17 cellular contexts compared by ENCODE assay signal in the genomic region with DNA sequence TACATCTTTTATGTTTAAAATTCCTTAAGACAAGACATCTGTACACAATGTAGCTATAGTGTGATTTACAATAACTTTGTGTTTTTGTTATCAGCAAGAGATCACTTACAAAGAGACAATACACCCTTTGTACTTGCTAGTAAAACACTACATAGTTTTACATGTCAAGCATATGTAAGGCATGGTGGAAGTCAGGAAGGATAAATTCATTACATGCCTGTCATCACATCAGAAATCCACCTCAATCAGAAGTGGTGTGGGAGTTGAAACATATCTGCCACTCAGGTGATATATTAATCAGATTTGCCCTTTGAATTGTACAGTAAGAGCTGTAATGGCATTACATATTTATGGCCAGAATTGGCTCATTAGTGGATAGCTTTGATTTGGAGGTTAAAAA.
A peak's percentile ranks its signal among the peaks of the same experiment; 100 is the strongest.
DNase-seq lines count a peak whose midpoint lies in the region; ATAC-seq, FAIRE-seq and TF ChIP-seq lines count a peak whose summit lies in the region.
"Had no signal": no experiment of that assay in that cellular context is flagged by ENCODE, and none has a peak within 500 bp of the region (broad histone marks: within the 10 kb centered on the region; RNA-seq: fewer than 3 reads in every experiment).

No MANE protein-coding gene starts in this region.

- CTCF ChIA-PET in HepG2 (lab: Yijun Ruan, JAX; ENCODE audit: low intra/inter-chr PET ratio, low total read pairs), result no interaction called here
- CTCF ChIA-PET in activated CD8-positive, alpha-beta memory T cell treated with anti-CD3 and anti-CD28 coated beads, Interleukin-2, amount 10 ng/mL, durations not matched to agents 7 days and 5 days (lab: Charles Lee), result interaction anchor here (1.2 kb wide), 1 partner anchor 10 kb away, joined by 3 read pairs; no protein-coding TSS in a partner anchor

- H3K4me1 ChIP-seq in HepG2 (ENCODE audit: insufficient read depth, low read length) (peaks cover 26% of the 10 kb centered on the region), right lobe of liver (no peaks in the 10 kb centered on the region), transverse colon (peaks cover 6 to 79% (median 24%) of the 10 kb centered on the region in 4 donors)

- H4K20me1 ChIP-seq in HepG2 (ENCODE audit: insufficient read depth, low read length), result no peaks in the 10 kb centered on the region; the same call in 1 of the 2 replicates

- TF ChIP-seq EP300 in HepG2 (IDR thresholded peaks at IDR 0.05; ENCODE audit: low read depth in 2 of 2, low read length in 2 of 2) (no peak), HepG2 (CRISPR knock-in tag; IDR thresholded peaks at IDR 0.05; ENCODE audit: borderline replicate concordance) (no peak), transverse colon (IDR thresholded peaks at IDR 0.05; ENCODE audit: low read depth) (no peak)

- BruUV-seq in HepG2 (replicated peaks; lab: Mats Ljungman, UMichigan), result no TSS peak

- H3K9me3 ChIP-seq in HepG2 (ENCODE audit: low read length) (no peaks in the 10 kb centered on the region), right lobe of liver (no peaks in the 10 kb centered on the region), transverse colon (no peaks in the 10 kb centered on the region)
- H3K9me3 ChIP-seq: stomach had no signal

- no peaks in the 10 kb centered on the region for H3K27me3 ChIP-seq in HepG2 (ENCODE audit: control insufficient read depth in 1 of 2, insufficient read depth in 2 of 2, low read length in 2 of 2)
- H3K27me3 ChIP-seq in right lobe of liver, result no peaks in the 10 kb centered on the region
- H3K27me3 ChIP-seq in transverse colon, result no peaks in the 10 kb centered on the region
- H3K27me3 ChIP-seq: foreskin keratinocyte, stomach had no signal

- in situ Hi-C loops in HepG2 (cut with HindIII; ENCODE audit: extremely low pct_ligation_motif_present, low pct_unique_long_range_greater_than_20kb), result no loop called here
- in situ Hi-C loops in transverse colon (cut with MboI; ENCODE audit: low pct_ligation_motif_present in 1 of 4, low pct_unique_long_range_greater_than_20kb in 1 of 4, low sequenced_read_pairs in 3 of 4), result no loop called here

- H3K27ac Mint-ChIP-seq in activated T-helper 2 cell treated with anti-CD3 and anti-CD28 coated beads, Interferon-gamma antibody, Interleukin-2, Interleukin-4, amounts not matched to agents 10 μg/mL and 5 μg/mL and 100 μg/mL, durations not matched to agents 14 hours and 24 hours and 36 hours, result peak overlapping the region; percentile 27
- H3K27ac Mint-ChIP-seq in naive thymus-derived CD8-positive, alpha-beta T cell, result peak overlapping the region in 9 of 10 donors; percentile 26 to 79 (median 60)
- no peak overlapping the region for H3K27ac Mint-ChIP-seq in activated CD8-positive, alpha-beta memory T cell treated with anti-CD3 and anti-CD28 coated beads, Interleukin-2, amount 10 ng/mL, durations not matched to agents 7 days and 5 days

- peaks cover 54% of the 10 kb centered on the region for H3K79me2 ChIP-seq in HepG2 (ENCODE audit: insufficient read depth, low read length)

- peak; percentile 7 for DNase-seq in HepG2 (ENCODE audit: low spot score)
- DNase-seq in right lobe of liver, result no peak
- no peak for DNase-seq in activated T-helper 2 cell treated with anti-CD3 and anti-CD28 coated beads, Interferon-gamma antibody, Interleukin-2, Interleukin-4, amounts not matched to agents 10 μg/mL and 5 μg/mL and 100 μg/mL, durations not matched to agents 14 hours and 24 hours and 36 hours (ENCODE audit: low spot score)
- DNase-seq in naive thymus-derived CD8-positive, alpha-beta T cell, result no peak
- no peak for DNase-seq in transverse colon
- no peak for DNase-seq in GF-D8 (lab: John Stamatoyannopoulos, UW)
- no peak for DNase-seq in activated CD8-positive, alpha-beta memory T cell treated with anti-CD3 and anti-CD28 coated beads, Interleukin-2, amount 10 ng/mL, durations not matched to agents 7 days and 5 days
- DNase-seq in omental fat pad (ENCODE audit: low spot score), result no peak
- DNase-seq: activated CD4-positive, alpha-beta T cell treated with anti-CD3 and anti-CD28 coated beads, Interleukin-2, amount 50 U/mL, for 1 hour; caudate nucleus; DMS153; foreskin keratinocyte; mammary epithelial cell; NCI-H187; NCI-H748 treated with DMSO at 0.1 percent for 48 hours; stomach had no signal

- H3K36me3 Mint-ChIP-seq in activated T-helper 2 cell treated with anti-CD3 and anti-CD28 coated beads, Interferon-gamma antibody, Interleukin-2, Interleukin-4, amounts not matched to agents 10 μg/mL and 5 μg/mL and 100 μg/mL, durations not matched to agents 14 hours and 24 hours and 36 hours (ENCODE audit: low read depth), result peaks cover 81% of the 10 kb centered on the region
- H3K36me3 Mint-ChIP-seq in naive thymus-derived CD8-positive, alpha-beta T cell, result peaks cover 27 to 86% (median 56%) of the 10 kb centered on the region in 3 donors
- H3K36me3 Mint-ChIP-seq in activated CD8-positive, alpha-beta memory T cell treated with anti-CD3 and anti-CD28 coated beads, Interleukin-2, amount 10 ng/mL, durations not matched to agents 7 days and 5 days, result peaks cover 78% of the 10 kb centered on the region

- no peak for TF ChIP-seq RAD21 in HepG2 (CRISPR knock-in tag; IDR thresholded peaks at IDR 0.05)

- H3K27ac ChIP-seq in HepG2 (ENCODE audit: extremely low read length, insufficient read depth, low read length) (no peak overlapping the region), right lobe of liver (no peak overlapping the region), transverse colon (peak overlapping the region in 3 of 4 donors; percentile 1 to 53 (median 21))
- H3K27ac ChIP-seq: foreskin keratinocyte, stomach had no signal

- H3K9me3 Mint-ChIP-seq in activated T-helper 2 cell treated with anti-CD3 and anti-CD28 coated beads, Interferon-gamma antibody, Interleukin-2, Interleukin-4, amounts not matched to agents 10 μg/mL and 5 μg/mL and 100 μg/mL, durations not matched to agents 14 hours and 24 hours and 36 hours, result peaks cover 15% of the 10 kb centered on the region
- peaks cover 0 to 14% (median 2%) of the 10 kb centered on the region in 9 donors for H3K9me3 Mint-ChIP-seq in naive thymus-derived CD8-positive, alpha-beta T cell
- peaks cover 2% of the 10 kb centered on the region for H3K9me3 Mint-ChIP-seq in activated CD8-positive, alpha-beta memory T cell treated with anti-CD3 and anti-CD28 coated beads, Interleukin-2, amount 10 ng/mL, durations not matched to agents 7 days and 5 days (ENCODE audit: low read depth)

- no peak overlapping the region for H3K9ac ChIP-seq in HepG2 (ENCODE audit: insufficient read depth, low read depth, low read length)

- H3K36me3 ChIP-seq in HepG2 (replicated peaks in 1 of 2; ENCODE audit: control insufficient read depth in 1 of 2, insufficient read depth in 2 of 2, low read length in 2 of 2) (no peaks in the 10 kb centered on the region), right lobe of liver (no peaks in the 10 kb centered on the region), transverse colon (no peaks in the 10 kb centered on the region)
- H3K36me3 ChIP-seq: stomach had no signal

- H3K4me3 ChIP-seq in HepG2 (replicated peaks in 1 of 3; ENCODE audit: insufficient read depth in 1 of 3, low read depth in 2 of 3, low read length in 3 of 3) (no peak overlapping the region), right lobe of liver (no peak overlapping the region), transverse colon (no peak overlapping the region)
- H3K4me3 ChIP-seq: smooth muscle cell, stomach had no signal

- no peaks in the 10 kb centered on the region for H3K27me3 Mint-ChIP-seq in activated T-helper 2 cell treated with anti-CD3 and anti-CD28 coated beads, Interferon-gamma antibody, Interleukin-2, Interleukin-4, amounts not matched to agents 10 μg/mL and 5 μg/mL and 100 μg/mL, durations not matched to agents 14 hours and 24 hours and 36 hours (ENCODE audit: low read depth)
- no peaks in the 10 kb centered on the region for H3K27me3 Mint-ChIP-seq in naive thymus-derived CD8-positive, alpha-beta T cell
- H3K27me3 Mint-ChIP-seq in activated CD8-positive, alpha-beta memory T cell treated with anti-CD3 and anti-CD28 coated beads, Interleukin-2, amount 10 ng/mL, durations not matched to agents 7 days and 5 days, result no peaks in the 10 kb centered on the region

- no peak overlapping the region for H3K4me3 Mint-ChIP-seq in activated T-helper 2 cell treated with anti-CD3 and anti-CD28 coated beads, Interferon-gamma antibody, Interleukin-2, Interleukin-4, amounts not matched to agents 10 μg/mL and 5 μg/mL and 100 μg/mL, durations not matched to agents 14 hours and 24 hours and 36 hours (ENCODE audit: low read depth)
- H3K4me3 Mint-ChIP-seq in naive thymus-derived CD8-positive, alpha-beta T cell, result peak overlapping the region in 1 of 10 donors; percentile 60
- no peak overlapping the region for H3K4me3 Mint-ChIP-seq in activated CD8-positive, alpha-beta memory T cell treated with anti-CD3 and anti-CD28 coated beads, Interleukin-2, amount 10 ng/mL, durations not matched to agents 7 days and 5 days

- TF ChIP-seq CTCF in HepG2 (CRISPR knock-in tag; IDR thresholded peaks at IDR 0.05) (no peak), right lobe of liver (IDR thresholded peaks at IDR 0.05) (no peak), transverse colon (IDR thresholded peaks at IDR 0.05) (no peak), omental fat pad (IDR thresholded peaks at IDR 0.05) (no peak)

- TF ChIP-seq POLR2A in HepG2 (IDR thresholded peaks at IDR 0.05; ENCODE audit: insufficient read depth in 1 of 2, low read depth in 2 of 2, low read length in 2 of 2) (no peak), right lobe of liver (IDR thresholded peaks at IDR 0.05) (no peak), transverse colon (IDR thresholded peaks at IDR 0.05) (no peak)

- H3K4me1 Mint-ChIP-seq in activated T-helper 2 cell treated with anti-CD3 and anti-CD28 coated beads, Interferon-gamma antibody, Interleukin-2, Interleukin-4, amounts not matched to agents 10 μg/mL and 5 μg/mL and 100 μg/mL, durations not matched to agents 14 hours and 24 hours and 36 hours (ENCODE audit: low read depth), result peaks cover 51% of the 10 kb centered on the region
- H3K4me1 Mint-ChIP-seq in naive thymus-derived CD8-positive, alpha-beta T cell, result peaks cover 38 to 77% (median 67%) of the 10 kb centered on the region in 4 donors
- H3K4me1 Mint-ChIP-seq in activated CD8-positive, alpha-beta memory T cell treated with anti-CD3 and anti-CD28 coated beads, Interleukin-2, amount 10 ng/mL, durations not matched to agents 7 days and 5 days, result peaks cover 63% of the 10 kb centered on the region

- intact Hi-C loops in HepG2 (cut with micrococcal nuclease; ENCODE audit: unreplicated experiment) (no loop called here), right lobe of liver (cut with DNase I) (no loop called here), transverse colon (cut with DNase I; ENCODE audit: low total_unique reads) (no loop called here)
- intact Hi-C loops in activated T-helper 2 cell treated with anti-CD3 and anti-CD28 coated beads, Interferon-gamma antibody, Interleukin-2, Interleukin-4, amounts not matched to agents 10 μg/mL and 5 μg/mL and 100 μg/mL, durations not matched to agents 14 hours and 24 hours and 36 hours (cut with micrococcal nuclease), result no loop called here

- H3K4me2 ChIP-seq in HepG2 (ENCODE audit: low read depth, low read length), result no peak overlapping the region
- H3K4me2 ChIP-seq: smooth muscle cell had no signal

- no peak for ATAC-seq in HepG2
- ATAC-seq in right lobe of liver, result no peak
- ATAC-seq in naive thymus-derived CD8-positive, alpha-beta T cell, result no peak
- ATAC-seq in activated CD8-positive, alpha-beta memory T cell treated with anti-CD3 and anti-CD28 coated beads, Interleukin-2, amount 10 ng/mL, durations not matched to agents 7 days and 5 days, result no peak
- ATAC-seq in omental fat pad (ENCODE audit: low FRiP score), result no peak
- ATAC-seq: foreskin keratinocyte had no signal

- no peak overlapping the region for H2AFZ ChIP-seq in HepG2 (ENCODE audit: low read length)

- POLR2A ChIA-PET in HepG2 (lab: Yijun Ruan, JAX), result interaction anchor here (1.0 kb wide), 1 partner anchor 29 kb away, joined by 3 read pairs; no protein-coding TSS in a partner anchor
- POLR2A ChIA-PET in naive thymus-derived CD8-positive, alpha-beta T cell (lab: Charles Lee), result interaction anchor here (0.6 kb wide), 1 partner anchor 60 kb away, joined by 4 read pairs; no protein-coding TSS in a partner anchor

- FAIRE-seq in HepG2 (lab: Jason Lieb, UNC), result no peak

Comparison
In these comparisons a context has a peak if more than half of its experiments do, and no peak if none do; other contexts are left out.
1. H3K27ac ChIP-seq: peak in transverse colon (3 of 4); none in HepG2 (single experiment) and right lobe of liver (0 of 3).